In genomic region chr3:184910664-184911063, GRCh38 we compare ENCODE assay signal across 16 cellular contexts.
"Had no signal": no experiment of that assay in that cellular context is flagged by ENCODE, and none has a peak within 500 bp of the region (broad histone marks: within the 10 kb centered on the region; RNA-seq: fewer than 3 reads in every experiment).

No MANE protein-coding gene starts in this region.

- H3K4me3 Mint-ChIP-seq: activated CD8-positive, alpha-beta T cell treated with anti-CD3 and anti-CD28 coated beads for 36 hours; activated T-cell treated with anti-CD3 and anti-CD28 coated beads, Interleukin-2, amount 50 U/mL, for 72 hours; natural killer cell treated with Interleukin-12 subunit alpha and Interleukin-12 subunit beta and Interleukin-15 and Interleukin-18, amount 100 ng/mL, for 72 hours; T-cell had no signal

- H3K27me3 Mint-ChIP-seq: activated CD8-positive, alpha-beta T cell treated with anti-CD3 and anti-CD28 coated beads for 36 hours; natural killer cell treated with Interleukin-12 subunit alpha and Interleukin-12 subunit beta and Interleukin-15 and Interleukin-18, amount 100 ng/mL, for 72 hours; T-cell had no signal

- H3K27ac ChIP-seq: cardiac muscle cell, epithelial cell of prostate, lower lobe of right lung, pancreas, stomach, vagina, WERI-Rb-1 had no signal

- H3K27ac Mint-ChIP-seq: activated CD8-positive, alpha-beta T cell treated with anti-CD3 and anti-CD28 coated beads for 36 hours; natural killer cell treated with Interleukin-12 subunit alpha and Interleukin-12 subunit beta and Interleukin-15 and Interleukin-18, amount 100 ng/mL, for 72 hours; T-cell had no signal

- H3K36me3 ChIP-seq: WERI-Rb-1 had no signal

- H3K27me3 ChIP-seq: cardiac muscle cell, pancreas, stomach, vagina had no signal

- H3K4me1 ChIP-seq: lower lobe of right lung, pancreas, vagina had no signal

- H3K4me1 Mint-ChIP-seq: T-cell had no signal

- H3K9me3 ChIP-seq: lower lobe of right lung, pancreas, stomach, vagina had no signal

- H3K9me3 Mint-ChIP-seq: activated CD8-positive, alpha-beta T cell treated with anti-CD3 and anti-CD28 coated beads for 36 hours; activated T-cell treated with anti-CD3 and anti-CD28 coated beads, Interleukin-2, amount 50 U/mL, for 72 hours; natural killer cell treated with Interleukin-12 subunit alpha and Interleukin-12 subunit beta and Interleukin-15 and Interleukin-18, amount 100 ng/mL, for 72 hours; T-cell had no signal

- H3K4me3 ChIP-seq: cardiac muscle cell, lower lobe of right lung, pancreas, stomach, vagina had no signal

- DNase-seq: activated CD4-positive, alpha-beta T cell treated with anti-CD3 and anti-CD28 coated beads for 4 hours; activated CD8-positive, alpha-beta memory T cell treated with anti-CD3 and anti-CD28 coated beads, Interleukin-2, amount 50 U/mL, for 4 hours; activated CD8-positive, alpha-beta T cell treated with anti-CD3 and anti-CD28 coated beads for 36 hours; activated gamma-delta T cell treated with Interleukin-2 at 50 U/mL for 16 hours; activated T-cell treated with anti-CD3 and anti-CD28 coated beads, Interleukin-2, amount 50 U/mL, for 72 hours; effector CD4-positive, alpha-beta T cell; hippocampal formation; lower lobe of right lung; pancreas; stomach; T-cell; WERI-Rb-1 had no signal
